ENCODE assay signal across 13 cellular contexts in genomic region chr3:30073622-30074021, GRCh38.
DNase-seq lines count a peak whose midpoint lies in the region; ATAC-seq and TF ChIP-seq lines count a peak whose summit lies in the region.
"Had no signal": no experiment of that assay in that cellular context is flagged by ENCODE, and none has a peak within 500 bp of the region (broad histone marks: within the 10 kb centered on the region; RNA-seq: fewer than 3 reads in every experiment).

No MANE protein-coding gene starts in this region.

- no peak overlapping the region for H3K27ac ChIP-seq in colonic mucosa
- H3K27ac ChIP-seq: tibial artery had no signal

- DNase-seq in NCI-H2196 (lab: John Stamatoyannopoulos, UW; ENCODE audit: unreplicated experiment): peak; percentile 2
- DNase-seq in NCI-H2196 treated with DMSO at 0.1 percent for 48 hours (lab: John Stamatoyannopoulos, UW; ENCODE audit: unreplicated experiment): no peak
- DNase-seq in M059J (ENCODE audit: low read depth): peak; percentile 56
- peak; percentile 49 for DNase-seq in colonic mucosa
- peak; percentile 3 for DNase-seq in retinal pigment epithelial cell (ENCODE audit: low read depth)
- DNase-seq in cardiac septum (ENCODE audit: low spot score): no peak
- DNase-seq: activated gamma-delta T cell, Caco-2, NCI-H526 treated with DMSO at 0.1 percent for 48 hours, T1000, tibial artery had no signal

- H3K4me1 ChIP-seq in colonic mucosa: no peaks in the 10 kb centered on the region
- H3K4me1 ChIP-seq: tibial artery had no signal

- no peak overlapping the region for H3K9ac ChIP-seq in colonic mucosa (ENCODE audit: low read depth in 2 of 2, low read length in 2 of 2)

- ATAC-seq in GM21367 (IDR thresholded peaks at IDR 0.05; ENCODE audit: unreplicated experiment): no peak
- ATAC-seq in HG03108 (IDR thresholded peaks at IDR 0.05; ENCODE audit: unreplicated experiment): no peak

- TF ChIP-seq CTCF in colonic mucosa (IDR thresholded peaks at IDR 0.05): no peak
- no peak for TF ChIP-seq CTCF in retinal pigment epithelial cell (conservative IDR thresholded peaks at IDR 0.05; ENCODE audit: low read depth, low read length)

- H3K36me3 ChIP-seq in colonic mucosa: no peaks in the 10 kb centered on the region
- H3K36me3 ChIP-seq: tibial artery had no signal

- no peak overlapping the region for H3K4me3 ChIP-seq in colonic mucosa
- no peak overlapping the region for H3K4me3 ChIP-seq in retinal pigment epithelial cell (ENCODE audit: low read length)
- H3K4me3 ChIP-seq: tibial artery had no signal

- intact Hi-C loops in colonic mucosa (cut with DNase I) (no loop called here), cardiac septum (cut with DNase I) (no loop called here)

- H3K27me3 ChIP-seq in colonic mucosa: no peaks in the 10 kb centered on the region
- H3K27me3 ChIP-seq: tibial artery had no signal

- no peaks in the 10 kb centered on the region for H3K9me3 ChIP-seq in colonic mucosa
- H3K9me3 ChIP-seq: tibial artery had no signal

Comparison
In these comparisons a context has a peak if more than half of its experiments do, and no peak if none do; other contexts are left out.
1. DNase-seq: peak in NCI-H2196 (single experiment), M059J (single experiment), colonic mucosa (single experiment) and retinal pigment epithelial cell (single experiment); none in NCI-H2196 treated with DMSO at 0.1 percent for 48 hours (single experiment) and cardiac septum (single experiment).